Comparison of ENCODE assay signal across 16 cellular contexts in the genomic region with DNA sequence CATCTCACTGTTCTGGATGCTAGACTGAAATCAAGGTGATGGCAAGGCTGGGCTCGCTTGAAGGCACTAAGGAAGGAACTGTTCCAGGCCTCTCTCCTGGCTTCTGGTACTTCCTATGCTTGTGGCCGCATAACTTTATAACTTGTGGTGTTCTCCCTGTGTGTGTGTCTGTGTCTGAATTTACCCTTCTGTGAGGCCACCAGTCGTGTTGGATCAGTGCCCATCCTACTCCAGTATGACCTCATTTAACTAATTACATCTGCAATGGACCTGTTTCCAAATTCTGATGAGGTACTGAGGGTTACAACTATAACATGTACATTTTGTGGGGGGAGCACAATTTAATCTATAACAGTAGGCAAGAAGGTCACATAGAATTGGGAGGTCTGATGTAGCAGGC. TPM values are rescaled to one million over a fixed set of nuclear protein-coding genes. Genes with fewer than 3 reads are reported as not detected.
DNase-seq lines count a peak whose midpoint lies in the region; ATAC-seq, FAIRE-seq and TF ChIP-seq lines count a peak whose summit lies in the region.
"Had no signal": no experiment of that assay in that cellular context is flagged by ENCODE, and none has a peak within 500 bp of the region (broad histone marks: within the 10 kb centered on the region; RNA-seq: fewer than 3 reads in every experiment).

No MANE protein-coding gene starts in this region.

- no peaks in the 10 kb centered on the region for H3K9me3 Mint-ChIP-seq in nephron
- no peaks in the 10 kb centered on the region for H3K9me3 Mint-ChIP-seq in immature natural killer cell
- H3K9me3 Mint-ChIP-seq: CD4-positive, alpha-beta memory T cell had no signal

- in situ Hi-C loops in ACHN (cut with HindIII; ENCODE audit: low pct_ligation_motif_present, low pct_unique_long_range_greater_than_20kb, low sequenced_read_pairs) = no loop called here

- H3K36me3 Mint-ChIP-seq in nephron (ENCODE audit: low read depth) = no peaks in the 10 kb centered on the region
- H3K36me3 Mint-ChIP-seq in immature natural killer cell = no peaks in the 10 kb centered on the region
- H3K36me3 Mint-ChIP-seq: CD4-positive, alpha-beta memory T cell had no signal

- no peak for ATAC-seq in GM21360 (IDR thresholded peaks at IDR 0.05; ENCODE audit: unreplicated experiment)

- H3K4me1 Mint-ChIP-seq in nephron (peaks cover 80% of the 10 kb centered on the region), immature natural killer cell (no peaks in the 10 kb centered on the region)

- peaks cover 3% of the 10 kb centered on the region for H3K27me3 Mint-ChIP-seq in nephron (ENCODE audit: low read depth)
- peaks cover 0 to 3% (median 2%) of the 10 kb centered on the region in 3 donors for H3K27me3 Mint-ChIP-seq in immature natural killer cell (ENCODE audit: low read depth in 3 of 3)

- H3K4me3 Mint-ChIP-seq in nephron (no peak overlapping the region), immature natural killer cell (no peak overlapping the region)
- H3K4me3 Mint-ChIP-seq: B cell; CD4-positive, alpha-beta memory T cell had no signal

- TF ChIP-seq CTCF in nephron (IDR thresholded peaks at IDR 0.05; ENCODE audit: unreplicated experiment in 3 of 3) = no peak

- peak; percentile 38 for FAIRE-seq in HTR-8/SVneo (lab: Jason Lieb, UNC)
- FAIRE-seq: D721Med, RCC 7860 had no signal

- DNase-seq in NCI-H748 (lab: John Stamatoyannopoulos, UW; ENCODE audit: unreplicated experiment) = peak; percentile 11
- no peak for DNase-seq in NCI-H748 treated with DMSO at 0.1 percent for 48 hours (lab: John Stamatoyannopoulos, UW)
- DNase-seq in HTR-8/SVneo (ENCODE audit: insufficient read length, low spot score) = no peak
- DNase-seq in astrocyte of the hippocampus (ENCODE audit: low read depth, low spot score) = peak; percentile 79
- no peak for DNase-seq in immature natural killer cell
- DNase-seq in ACHN = no peak
- DNase-seq: CD4-positive, alpha-beta memory T cell; Karpas-422; NCI-H345; NCI-H526 treated with DMSO at 0.1 percent for 48 hours; SIG-M5 had no signal

- H3K27ac Mint-ChIP-seq in nephron (peak overlapping the region; percentile 4 to 37 (median 23)), immature natural killer cell (no peak overlapping the region)
- H3K27ac Mint-ChIP-seq: B cell had no signal

RNA-seq across cellular contexts. Expression of a gene that starts 41.6 kb away (rescaled TPM):
- not detected for polyA plus RNA-seq in immature natural killer cell
- polyA plus RNA-seq: CD4-positive, alpha-beta memory T cell had no signal

Comparison
In these comparisons a context has a peak if more than half of its experiments do, and no peak if none do; other contexts are left out.
1. DNase-seq: peak in NCI-H748 (single experiment) and astrocyte of the hippocampus (single experiment); none in NCI-H748 treated with DMSO at 0.1 percent for 48 hours (single experiment), HTR-8/SVneo (single experiment), immature natural killer cell (0 of 3) and ACHN (single experiment).
2. H3K27ac Mint-ChIP-seq: peak in nephron (3 of 3); none in immature natural killer cell (0 of 6).